ENCODE assay signal across 24 cellular contexts in the genomic region with DNA sequence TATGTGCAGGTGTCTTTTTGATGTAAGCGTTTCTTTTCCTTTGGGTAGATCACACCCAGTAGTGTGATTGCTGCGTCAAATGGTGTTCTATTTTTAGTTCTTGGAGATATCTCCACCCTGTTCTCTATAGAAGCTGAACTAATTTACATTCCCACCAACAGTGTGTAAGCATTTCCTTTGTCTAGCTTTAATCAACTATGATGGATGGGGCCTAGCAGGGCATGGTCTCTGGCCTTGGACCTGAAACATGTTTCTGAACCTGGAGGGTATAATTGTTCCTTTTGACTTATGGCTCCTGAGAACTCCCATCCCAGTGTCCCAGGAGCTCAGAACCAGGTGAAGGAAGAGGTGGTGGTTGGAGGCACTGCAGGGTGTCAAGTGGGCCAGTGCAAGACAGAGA.
"Had no signal": no experiment of that assay in that cellular context is flagged by ENCODE, and none has a peak within 500 bp of the region (broad histone marks: within the 10 kb centered on the region; RNA-seq: fewer than 3 reads in every experiment).

No MANE protein-coding gene starts in this region.

- H3K4me3 ChIP-seq: colonic mucosa, esophagus squamous epithelium, gastrocnemius medialis, heart right ventricle, left lung, lower lobe of right lung, mucosa of descending colon had no signal

- H3K27me3 Mint-ChIP-seq: dendritic cell treated with granulocyte-macrophage colony-stimulating factor and Interleukin-4, amounts not matched to agents 40 ng/mL and 50 ng/mL, for 4 days had no signal

- H3K4me1 Mint-ChIP-seq: endodermal cell, mesothelial cell of epicardium had no signal

- H3K4me3 Mint-ChIP-seq: dendritic cell treated with granulocyte-macrophage colony-stimulating factor and Interleukin-4, amounts not matched to agents 40 ng/mL and 50 ng/mL, for 4 days; effector memory CD8-positive, alpha-beta T cell; endodermal cell; mesothelial cell of epicardium had no signal

- H3K27ac Mint-ChIP-seq: dendritic cell treated with granulocyte-macrophage colony-stimulating factor and Interleukin-4, amounts not matched to agents 40 ng/mL and 50 ng/mL, for 4 days; effector memory CD8-positive, alpha-beta T cell; endodermal cell; mesothelial cell of epicardium had no signal

- H3K9me3 ChIP-seq: colonic mucosa, esophagus squamous epithelium, gastrocnemius medialis, heart right ventricle, lower lobe of right lung, mucosa of descending colon had no signal

- H3K36me3 ChIP-seq: colonic mucosa, esophagus squamous epithelium, gastrocnemius medialis, heart right ventricle, left lung, lower lobe of right lung had no signal

- H3K36me3 Mint-ChIP-seq: mesothelial cell of epicardium had no signal

- H3K9me3 Mint-ChIP-seq: dendritic cell treated with granulocyte-macrophage colony-stimulating factor and Interleukin-4, amounts not matched to agents 40 ng/mL and 50 ng/mL, for 4 days; effector memory CD8-positive, alpha-beta T cell; mesothelial cell of epicardium had no signal

- H3K4me1 ChIP-seq: colonic mucosa, esophagus squamous epithelium, gastrocnemius medialis, heart right ventricle, left lung, lower lobe of right lung had no signal

- DNase-seq: colonic mucosa; cortex of kidney; effector CD8-positive, alpha-beta T cell; effector memory CD8-positive, alpha-beta T cell; endodermal cell; erythroblast; esophagus squamous epithelium; foreskin fibroblast; foreskin melanocyte; gastrocnemius medialis; glutamatergic neuron; head of caudate nucleus; heart right ventricle; hippocampal formation; left cardiac atrium; left lung; left ventricle myocardium superior; lower lobe of right lung; mesenchymal stem cell; mucosa of descending colon had no signal

- ATAC-seq: effector memory CD8-positive, alpha-beta T cell; esophagus mucosa; gastrocnemius medialis; heart right ventricle; left cardiac atrium; left lung; left ventricle myocardium superior; lower lobe of right lung; mucosa of descending colon had no signal

- H3K27me3 ChIP-seq: colonic mucosa, esophagus squamous epithelium, gastrocnemius medialis, heart right ventricle, left lung had no signal

- H3K27ac ChIP-seq: colonic mucosa, epithelial cell of prostate, esophagus squamous epithelium, gastrocnemius medialis, heart right ventricle, left lung, lower lobe of right lung had no signal
